In genomic region chr2:159262904-159263303, GRCh38 we compare ENCODE assay signal across 19 cellular contexts.
"Had no signal": no experiment of that assay in that cellular context is flagged by ENCODE, and none has a peak within 500 bp of the region (broad histone marks: within the 10 kb centered on the region; RNA-seq: fewer than 3 reads in every experiment).

No MANE protein-coding gene starts in this region.

- H3K4me1 ChIP-seq: tibial nerve, vagina had no signal

- H3K9me3 ChIP-seq: neutrophil, tibial nerve, vagina had no signal

- ATAC-seq: activated T-cell treated with anti-CD3 and anti-CD28 coated beads, Interleukin-2, amount 50 U/mL, for 4 hours; effector memory CD8-positive, alpha-beta T cell; natural killer cell; stimulated activated naive CD8-positive, alpha-beta T cell treated with anti-CD3 and anti-CD28 coated beads, Interleukin-15, Interleukin-2, amounts not matched to agents 100 U/mL and 50 U/mL, for 24 hours had no signal

- H3K27ac Mint-ChIP-seq: activated CD4-positive, alpha-beta T cell treated with anti-CD3 and anti-CD28 coated beads, Interleukin-2, amount 10 ng/mL, durations not matched to agents 7 days and 5 days; activated naive CD4-positive, alpha-beta T cell treated with anti-CD3 and anti-CD28 coated beads, Interleukin-2, amount 50 U/mL, for 24 hours; effector memory CD8-positive, alpha-beta T cell; memory B cell; T-helper 1 cell treated with Interleukin-12 subunit alpha and Interleukin-12 subunit beta and Interleukin-4 antibody, amounts not matched to agents 30 μg/mL and 1 μg/mL, for 36 hours had no signal

- H3K27ac ChIP-seq: neutrophil, tibial nerve, vagina had no signal

- H3K4me1 Mint-ChIP-seq: activated CD4-positive, alpha-beta T cell treated with anti-CD3 and anti-CD28 coated beads, Interleukin-2, amount 10 ng/mL, durations not matched to agents 7 days and 5 days; activated naive CD4-positive, alpha-beta T cell treated with anti-CD3 and anti-CD28 coated beads, Interleukin-2, amount 50 U/mL, for 24 hours; memory B cell had no signal

- H3K27me3 ChIP-seq: neutrophil, tibial nerve, vagina had no signal

- H3K4me3 Mint-ChIP-seq: activated CD4-positive, alpha-beta T cell treated with anti-CD3 and anti-CD28 coated beads, Interleukin-2, amount 10 ng/mL, durations not matched to agents 7 days and 5 days; activated naive CD4-positive, alpha-beta T cell treated with anti-CD3 and anti-CD28 coated beads, Interleukin-2, amount 50 U/mL, for 24 hours; activated T-cell treated with anti-CD3 and anti-CD28 coated beads, Interleukin-2, amount 50 U/mL, for 4 hours; effector memory CD8-positive, alpha-beta T cell; memory B cell; natural killer cell; T-helper 1 cell treated with Interleukin-12 subunit alpha and Interleukin-12 subunit beta and Interleukin-4 antibody, amounts not matched to agents 30 μg/mL and 1 μg/mL, for 36 hours had no signal

- H3K27me3 Mint-ChIP-seq: activated CD4-positive, alpha-beta T cell treated with anti-CD3 and anti-CD28 coated beads, Interleukin-2, amount 10 ng/mL, durations not matched to agents 7 days and 5 days; activated naive CD4-positive, alpha-beta T cell treated with anti-CD3 and anti-CD28 coated beads, Interleukin-2, amount 50 U/mL, for 24 hours; effector memory CD8-positive, alpha-beta T cell; memory B cell had no signal

- H3K36me3 Mint-ChIP-seq: natural killer cell had no signal

- DNase-seq: activated CD4-positive, alpha-beta T cell treated with anti-CD3 and anti-CD28 coated beads, Interleukin-2, amount 10 ng/mL, durations not matched to agents 7 days and 5 days; activated CD8-positive, alpha-beta memory T cell treated with anti-CD3 and anti-CD28 coated beads, Interleukin-2, amount 50 U/mL, for 4 hours; activated effector memory CD4-positive, alpha-beta T cell treated with anti-CD3 and anti-CD28 coated beads, Interleukin-2, amount 50 U/mL, for 16 hours; activated T-cell treated with anti-CD3 and anti-CD28 coated beads, Interleukin-2, amount 50 U/mL, for 4 hours; caudate nucleus; effector memory CD8-positive, alpha-beta T cell; foreskin melanocyte; glutamatergic neuron; natural killer cell; retina; stimulated activated CD4-positive, alpha-beta T cell treated with anti-CD3 and anti-CD28 coated beads, Interleukin-2, amount 100 ng/mL, for 24 hours; stimulated activated naive CD8-positive, alpha-beta T cell treated with anti-CD3 and anti-CD28 coated beads, Interleukin-15, Interleukin-2, amounts not matched to agents 100 U/mL and 50 U/mL, for 24 hours; substantia nigra had no signal

- H3K9me3 Mint-ChIP-seq: activated CD4-positive, alpha-beta T cell treated with anti-CD3 and anti-CD28 coated beads, Interleukin-2, amount 10 ng/mL, durations not matched to agents 7 days and 5 days; activated naive CD4-positive, alpha-beta T cell treated with anti-CD3 and anti-CD28 coated beads, Interleukin-2, amount 50 U/mL, for 24 hours; activated T-cell treated with anti-CD3 and anti-CD28 coated beads, Interleukin-2, amount 50 U/mL, for 4 hours; effector memory CD8-positive, alpha-beta T cell; memory B cell; natural killer cell; T-helper 1 cell treated with Interleukin-12 subunit alpha and Interleukin-12 subunit beta and Interleukin-4 antibody, amounts not matched to agents 30 μg/mL and 1 μg/mL, for 36 hours had no signal

- H3K4me3 ChIP-seq: tibial nerve, vagina had no signal
